Comparison of ENCODE assay signal across 16 cellular contexts in genomic region chr4:13963601-13964000, GRCh38.
DNase-seq lines count a peak whose midpoint lies in the region; ATAC-seq and TF ChIP-seq lines count a peak whose summit lies in the region.
"Had no signal": no experiment of that assay in that cellular context is flagged by ENCODE, and none has a peak within 500 bp of the region (broad histone marks: within the 10 kb centered on the region; RNA-seq: fewer than 3 reads in every experiment).

No MANE protein-coding gene starts in this region.

- DNase-seq in GM04503 (ENCODE audit: low read depth) (peak; percentile 18), cardiac fibroblast (ENCODE audit: low read depth in 2 of 2) (peak; percentile 62 to 92), fibroblast of the aortic adventitia (ENCODE audit: low read depth) (peak; percentile 88), sciatic nerve (ENCODE audit: low spot score) (no peak), NCI-H345 (lab: John Stamatoyannopoulos, UW) (no peak), psoas muscle (no peak), endothelial cell (ENCODE audit: low spot score) (no peak)
- DNase-seq: DMS 273 treated with DMSO at 0.1 percent for 48 hours, NCI-H187 treated with DMSO at 0.1 percent for 48 hours, NCI-H510A treated with DMSO at 0.1 percent for 48 hours had no signal

- H3K27me3 ChIP-seq in psoas muscle (ENCODE audit: insufficient read depth in 3 of 3, low read length in 2 of 3), result no peaks in the 10 kb centered on the region

- no peak overlapping the region for H3K27ac Mint-ChIP-seq in endothelial cell (ENCODE audit: unreplicated experiment)
- H3K27ac Mint-ChIP-seq: CD14-positive monocyte had no signal

- intact Hi-C loops in sciatic nerve (cut with DNase I) (no loop called here), psoas muscle (cut with DNase I) (no loop called here)

- no peaks in the 10 kb centered on the region for H3K9me3 ChIP-seq in psoas muscle
- H3K9me3 ChIP-seq: HAP-1 had no signal

- H3K4me1 ChIP-seq in psoas muscle, result no peaks in the 10 kb centered on the region
- H3K4me1 ChIP-seq: HAP-1 had no signal

- no peak overlapping the region for H3K27ac ChIP-seq in psoas muscle
- H3K27ac ChIP-seq: A549 had no signal

- H3K4me1 Mint-ChIP-seq in endothelial cell (ENCODE audit: unreplicated experiment), result no peaks in the 10 kb centered on the region

- H3K27me3 Mint-ChIP-seq in endothelial cell (ENCODE audit: unreplicated experiment), result peaks cover 3% of the 10 kb centered on the region

- TF ChIP-seq CTCF in cardiac fibroblast (IDR thresholded peaks at IDR 0.05; ENCODE audit: low read depth, low read length), result no peak
- no peak for TF ChIP-seq CTCF in fibroblast of the aortic adventitia (IDR thresholded peaks at IDR 0.05; ENCODE audit: insufficient read depth, low read length)
- TF ChIP-seq CTCF in psoas muscle (IDR thresholded peaks at IDR 0.05), result no peak
- TF ChIP-seq CTCF in endothelial cell (IDR thresholded peaks at IDR 0.05; ENCODE audit: unreplicated experiment), result no peak

- WGBS in psoas muscle, 3 donors, result 41 to 48% (median 41%) methylated on average over 2 of the region's 2 CpGs

- H3K4me3 ChIP-seq in cardiac fibroblast (replicated peaks in 1 of 2; ENCODE audit: low read depth in 2 of 2, low read length in 2 of 2) (no peak overlapping the region), fibroblast of the aortic adventitia (ENCODE audit: low read depth, low read length) (no peak overlapping the region), psoas muscle (no peak overlapping the region)
- H3K4me3 ChIP-seq: A549, HAP-1 had no signal

- no peaks in the 10 kb centered on the region for H3K36me3 ChIP-seq in psoas muscle (ENCODE audit: insufficient read depth in 1 of 2, low read depth in 1 of 2)
- H3K36me3 ChIP-seq: HAP-1 had no signal

- no peaks in the 10 kb centered on the region for H3K36me3 Mint-ChIP-seq in endothelial cell (ENCODE audit: low read depth, unreplicated experiment)
- H3K36me3 Mint-ChIP-seq: CD14-positive monocyte had no signal

- H3K9me3 Mint-ChIP-seq in endothelial cell (ENCODE audit: unreplicated experiment), result no peaks in the 10 kb centered on the region

- ATAC-seq in sciatic nerve, result peak; percentile 28
- no peak for ATAC-seq in GM19395 (IDR thresholded peaks at IDR 0.05; ENCODE audit: unreplicated experiment)
- no peak for ATAC-seq in psoas muscle
- ATAC-seq: A549, Panc1, Right ventricle myocardium inferior had no signal

- no peak overlapping the region for H3K4me3 Mint-ChIP-seq in endothelial cell (ENCODE audit: unreplicated experiment)
- H3K4me3 Mint-ChIP-seq: CD14-positive monocyte had no signal

Comparison
In these comparisons a context has a peak if more than half of its experiments do, and no peak if none do; other contexts are left out.
1. DNase-seq: peak in GM04503 (single experiment), cardiac fibroblast (2 of 2) and fibroblast of the aortic adventitia (single experiment); none in sciatic nerve (single experiment), NCI-H345 (single experiment), psoas muscle (0 of 2) and endothelial cell (single experiment).